Comparison of ENCODE assay signal across 1 cellular context in genomic region chr3:184135149-184135910, GRCh38.
TF ChIP-seq lines count a peak whose summit lies in the region.

TSS of gene EIF2B5 (plus strand) at chr3:184135358. CDS start at chr3:184135386, 28 bp downstream.

TF ChIP-seq in K562, 482 proteins besides CTCF, POLR2A, EP300 and RAD21 (continued from another document and continues in another):
- peak; percentile 95 for TF ChIP-seq MYC (IDR thresholded peaks at IDR 0.05; ENCODE audit: low read depth, low read length)
- TF ChIP-seq MYC (CRISPR knock-in tag; IDR thresholded peaks at IDR 0.05; ENCODE audit: borderline replicate concordance, low read depth): peak; percentile 88; the same call in 1 of the 2 replicates
- TF ChIP-seq IRF2 (CRISPR knock-in tag; IDR thresholded peaks at IDR 0.05): no peak
- TF ChIP-seq CLOCK (CRISPR knock-in tag; IDR thresholded peaks at IDR 0.05; ENCODE audit: borderline replicate concordance): no peak
- no peak for TF ChIP-seq CCNT2 (IDR thresholded peaks at IDR 0.05; ENCODE audit: borderline replicate concordance, extremely low read depth, insufficient read length, low read depth, low read length)
- peak; percentile 70 for TF ChIP-seq ETS1 (conservative IDR thresholded peaks at IDR 0.05; ENCODE audit: control insufficient read depth, low read depth, low read length)
- no peak for TF ChIP-seq PATZ1 (CRISPR knock-in tag; IDR thresholded peaks at IDR 0.05; ENCODE audit: borderline replicate concordance)
- no peak for TF ChIP-seq CHD2 (IDR thresholded peaks at IDR 0.05; ENCODE audit: low read depth, low read length)
- TF ChIP-seq ZNF263 (CRISPR knock-in tag; IDR thresholded peaks at IDR 0.05; ENCODE audit: borderline replicate concordance): no peak
- TF ChIP-seq E2F8 (IDR thresholded peaks at IDR 0.05; ENCODE audit: low read depth, partially characterized antibody): peak; percentile 87
- TF ChIP-seq ZKSCAN1 (IDR thresholded peaks at IDR 0.05; ENCODE audit: low read depth, low read length): no peak
- no peak for TF ChIP-seq MEF2D (tag; conservative IDR thresholded peaks at IDR 0.05; ENCODE audit: low read depth)
- TF ChIP-seq RBM25 (IDR thresholded peaks at IDR 0.05; ENCODE audit: low read depth, low read length, severe bottlenecking): no peak
- no peak for TF ChIP-seq NFE2L1 (tag; IDR thresholded peaks at IDR 0.05; ENCODE audit: borderline replicate concordance, low read depth)
- TF ChIP-seq CBFA2T2 (conservative IDR thresholded peaks at IDR 0.05): no peak
- no peak for TF ChIP-seq NCOA6 (IDR thresholded peaks at IDR 0.05)
- peak; percentile 44; the same call in 1 of the 2 replicates for TF ChIP-seq NCOR1 (IDR thresholded peaks at IDR 0.05)
- peak; percentile 75; the same call in 1 of the 2 replicates for TF ChIP-seq ERF (CRISPR knock-in tag; IDR thresholded peaks at IDR 0.05)
- TF ChIP-seq ZBTB5 (IDR thresholded peaks at IDR 0.05): no peak
- TF ChIP-seq C11orf30 (IDR thresholded peaks at IDR 0.05; ENCODE audit: low read depth): peak; percentile 85
- peak; percentile 51 for TF ChIP-seq HNRNPLL (IDR thresholded peaks at IDR 0.05; ENCODE audit: low read depth, low read length, poor library complexity, severe bottlenecking)
- TF ChIP-seq TRIM25 (IDR thresholded peaks at IDR 0.05; ENCODE audit: borderline replicate concordance): no peak
- TF ChIP-seq GTF2F1 (IDR thresholded peaks at IDR 0.05; ENCODE audit: low read depth, low read length): no peak
- TF ChIP-seq FOXJ2 (tag; IDR thresholded peaks at IDR 0.05): peak; percentile 27; the same call in 1 of the 2 replicates
- no peak for TF ChIP-seq IFI16 (CRISPR knock-in tag; IDR thresholded peaks at IDR 0.05)
- no peak for TF ChIP-seq NFE2 (IDR thresholded peaks at IDR 0.05; ENCODE audit: low read depth)
- TF ChIP-seq MCM7 (IDR thresholded peaks at IDR 0.05): no peak
- TF ChIP-seq RBM22 (IDR thresholded peaks at IDR 0.05; ENCODE audit: low read depth, low read length, poor library complexity, severe bottlenecking): no peak
- TF ChIP-seq KLF6 (CRISPR knock-in tag; IDR thresholded peaks at IDR 0.05; ENCODE audit: borderline replicate concordance): no peak
- peak; percentile 56; the same call in 1 of the 2 replicates for TF ChIP-seq NR2C2 (CRISPR knock-in tag; IDR thresholded peaks at IDR 0.05)
- peak; percentile 64 for TF ChIP-seq NR2C2 (tag; IDR thresholded peaks at IDR 0.05)
- TF ChIP-seq XRCC4 (IDR thresholded peaks at IDR 0.05; ENCODE audit: extremely low read depth, insufficient read depth, insufficient read length): no peak
- TF ChIP-seq ZNF232 (CRISPR knock-in tag; IDR thresholded peaks at IDR 0.05): no peak
- no peak for TF ChIP-seq STAG1 (CRISPR knock-in tag; IDR thresholded peaks at IDR 0.05; ENCODE audit: borderline replicate concordance)
- TF ChIP-seq PRPF4 (IDR thresholded peaks at IDR 0.05; ENCODE audit: insufficient read depth, low read depth, low read length, poor library complexity, severe bottlenecking): no peak
- TF ChIP-seq SNAPC5 (CRISPR knock-in tag; IDR thresholded peaks at IDR 0.05): no peak
- TF ChIP-seq ZNF239 (CRISPR knock-in tag; IDR thresholded peaks at IDR 0.05): no peak
- no peak for TF ChIP-seq ZNF512 (tag; IDR thresholded peaks at IDR 0.05)
- TF ChIP-seq ZNF24 (IDR thresholded peaks at IDR 0.05): no peak
- TF ChIP-seq HNRNPL (IDR thresholded peaks at IDR 0.05; ENCODE audit: low read depth, low read length): no peak
- no peak for TF ChIP-seq ZC3H11A (IDR thresholded peaks at IDR 0.05; ENCODE audit: low read depth, low read length)
- no peak for TF ChIP-seq GABPB2 (CRISPR knock-in tag; conservative IDR thresholded peaks at IDR 0.05)
- TF ChIP-seq ZNF146 (CRISPR knock-in tag; IDR thresholded peaks at IDR 0.05; ENCODE audit: unreplicated experiment): no peak
- TF ChIP-seq GTF2E2 (tag; IDR thresholded peaks at IDR 0.05): peak; percentile 69; the same call in 1 of the 2 replicates
- peak; percentile 43; the same call in 1 of the 2 replicates for TF ChIP-seq HLTF (IDR thresholded peaks at IDR 0.05)
- TF ChIP-seq MIER1 (IDR thresholded peaks at IDR 0.05; ENCODE audit: low read depth): no peak
- TF ChIP-seq ARID4B (CRISPR knock-in tag; IDR thresholded peaks at IDR 0.05): peak; percentile 94
